11 cellular contexts compared by ENCODE assay signal in the genomic region with DNA sequence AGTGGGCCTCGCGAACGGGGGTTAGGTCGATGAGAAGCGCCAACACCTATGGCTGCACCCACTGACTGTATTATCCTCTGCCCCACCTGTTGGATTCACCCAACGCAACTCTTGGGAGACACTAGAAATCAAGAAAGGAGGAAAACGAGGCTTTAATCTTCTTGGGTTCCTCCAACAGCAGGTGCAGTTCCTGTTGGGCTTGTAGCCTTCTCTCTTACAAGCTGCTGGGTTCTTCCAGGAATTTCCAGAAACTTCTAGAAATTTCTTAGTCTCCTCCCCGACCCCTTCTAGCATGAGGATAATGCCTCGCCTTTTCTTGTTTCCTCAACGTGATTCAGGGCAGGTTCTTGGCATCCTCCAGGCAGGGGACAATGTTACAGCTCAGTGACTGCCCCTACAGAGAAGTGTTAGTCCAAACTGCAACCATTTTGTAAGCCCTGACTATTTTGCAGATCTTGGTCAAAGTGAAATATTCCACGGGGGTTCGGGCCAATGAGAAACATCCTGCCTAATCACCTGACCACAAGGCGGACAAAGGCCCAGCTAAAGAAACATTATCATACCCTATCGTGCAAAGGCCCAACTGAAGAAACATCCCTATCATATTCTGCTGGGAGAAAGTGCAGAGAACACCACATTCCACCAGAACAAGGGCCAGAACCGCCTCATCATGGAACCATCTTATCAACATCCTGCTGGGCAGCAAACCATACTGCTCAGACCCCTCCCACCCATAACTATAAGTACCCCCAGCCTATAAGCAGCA. TPM values are rescaled to one million over a fixed set of nuclear protein-coding genes. Genes with fewer than 3 reads are reported as not detected.
DNase-seq lines count a peak whose midpoint lies in the region; ATAC-seq, FAIRE-seq and TF ChIP-seq lines count a peak whose summit lies in the region.
"Had no signal": no experiment of that assay in that cellular context is flagged by ENCODE, and none has a peak within 500 bp of the region (broad histone marks: within the 10 kb centered on the region; RNA-seq: fewer than 3 reads in every experiment).

No MANE protein-coding gene starts in this region.

- no peaks in the 10 kb centered on the region for H3K79me2 ChIP-seq in PC-9 (ENCODE audit: low read depth)

- BruUV-seq in PC-9 (replicated peaks; lab: Mats Ljungman, UMichigan): no TSS peak

- H3K36me3 ChIP-seq in HUES6 (ENCODE audit: control insufficient read depth, insufficient read depth, low read length) (peaks cover 19% of the 10 kb centered on the region; the same call in 1 of the 2 replicates), brain microvascular endothelial cell (replicated peaks) (no peaks in the 10 kb centered on the region), kidney (ENCODE audit: control insufficient read depth in 1 of 2, insufficient read depth in 2 of 2, low read length in 2 of 2) (no peaks in the 10 kb centered on the region), PC-9 (ENCODE audit: low read depth) (no peaks in the 10 kb centered on the region)

- H3K9me2 ChIP-seq in PC-9 (ENCODE audit: insufficient read depth): no peaks in the 10 kb centered on the region

- DNase-seq in brain microvascular endothelial cell (no peak), kidney (no peak), PC-9 (no peak), putamen (ENCODE audit: low spot score) (no peak), GM03348 (ENCODE audit: low spot score) (no peak), NCI-H146 (lab: John Stamatoyannopoulos, UW) (no peak)
- no peak for DNase-seq in stimulated activated naive B cell treated with anti-CD40 and anti-IgM and Interleukin-4, amounts not matched to agents 10 μg/mL and 1 μg/mL and 100 μg/mL, for 72 hours
- DNase-seq: foreskin melanocyte; PC-3; stimulated activated CD4-positive, alpha-beta T cell treated with anti-CD3 and anti-CD28 coated beads, Interleukin-1b, Interleukin-23, amount 100 ng/mL, for 48 hours had no signal

- H3K4me3 ChIP-seq in HUES6 (ENCODE audit: low read depth, low read length): peak overlapping the region; percentile 79
- peak overlapping the region; percentile 49 for H3K4me3 ChIP-seq in brain microvascular endothelial cell (ENCODE audit: low read depth, low read length)
- H3K4me3 ChIP-seq in kidney (ENCODE audit: low read length in 2 of 2): peak overlapping the region; percentile 38 to 50
- H3K4me3 ChIP-seq in PC-9: no peak overlapping the region

- CTCF ChIA-PET in PC-9 (lab: Charles Lee): no interaction called here

- peaks cover 4% of the 10 kb centered on the region; the same call in 1 of the 2 replicates for H3F3A ChIP-seq in PC-9 (ENCODE audit: insufficient read depth, low read depth)

- no peaks in the 10 kb centered on the region for H3K9me3 Mint-ChIP-seq in stimulated activated naive B cell treated with anti-CD40 and anti-IgM and Interleukin-4, amounts not matched to agents 10 μg/mL and 1 μg/mL and 100 μg/mL, for 72 hours

- peaks cover 10% of the 10 kb centered on the region for H3K4me1 ChIP-seq in HUES6 (ENCODE audit: control insufficient read depth, insufficient read depth, low read length)
- peaks cover 5 to 6% of the 10 kb centered on the region in 2 donors for H3K4me1 ChIP-seq in kidney (ENCODE audit: control insufficient read depth in 1 of 2, insufficient read depth in 1 of 2, low read depth in 1 of 2, low read length in 2 of 2)
- 0 out of 2 replicates have a peak, but pooled peaks cover 5% of the 10 kb centered on the region for H3K4me1 ChIP-seq in PC-9 (replicated peaks; ENCODE audit: insufficient read depth)

- H4K20me1 ChIP-seq in PC-9 (ENCODE audit: insufficient read depth): no peaks in the 10 kb centered on the region

- peaks cover 4 to 15% of the 10 kb centered on the region in 2 donors for H3K4me1 Mint-ChIP-seq in stimulated activated naive B cell treated with anti-CD40 and anti-IgM and Interleukin-4, amounts not matched to agents 10 μg/mL and 1 μg/mL and 100 μg/mL, for 72 hours

- peak overlapping the region; percentile 48 to 71 for H3K4me3 Mint-ChIP-seq in stimulated activated naive B cell treated with anti-CD40 and anti-IgM and Interleukin-4, amounts not matched to agents 10 μg/mL and 1 μg/mL and 100 μg/mL, for 72 hours

- peaks cover 51 to 62% of the 10 kb centered on the region in 2 donors for H3K27me3 Mint-ChIP-seq in stimulated activated naive B cell treated with anti-CD40 and anti-IgM and Interleukin-4, amounts not matched to agents 10 μg/mL and 1 μg/mL and 100 μg/mL, for 72 hours

- in situ Hi-C loops in brain microvascular endothelial cell (cut with HindIII; ENCODE audit: low pct_ligation_motif_present, low sequenced_read_pairs): no loop called here

- POLR2A ChIA-PET in PC-9 (lab: Charles Lee; ENCODE audit: unreplicated experiment): no interaction called here

- H3K4me2 ChIP-seq in PC-9: no peak overlapping the region

- H3K27ac ChIP-seq in HUES6 (ENCODE audit: low read depth, low read length) (no peak overlapping the region), brain microvascular endothelial cell (no peak overlapping the region), kidney (ENCODE audit: low read depth in 2 of 2, low read length in 2 of 2) (peak overlapping the region in 1 of 2 donors; percentile 54), PC-9 (no peak overlapping the region)

- no peak for ATAC-seq in stimulated activated naive B cell treated with anti-CD40 and anti-IgM and Interleukin-4, amounts not matched to agents 10 μg/mL and 1 μg/mL and 100 μg/mL, for 72 hours (replicated peaks)
- ATAC-seq: PC-3 had no signal

- intact Hi-C loops in kidney (cut with DNase I): no loop called here
- intact Hi-C loops in PC-9 (cut with micrococcal nuclease; ENCODE audit: unreplicated experiment): no loop called here

- TF ChIP-seq CTCF in brain microvascular endothelial cell (IDR thresholded peaks at IDR 0.05; ENCODE audit: low read depth, low read length, missing control alignments): no peak
- no peak for TF ChIP-seq CTCF in kidney (IDR thresholded peaks at IDR 0.05; ENCODE audit: borderline replicate concordance, extremely low read depth, insufficient read depth)
- TF ChIP-seq CTCF in PC-9 (conservative IDR thresholded peaks at IDR 0.05): no peak

- FAIRE-seq in kidney (lab: Jason Lieb, UNC): no peak

- no peak overlapping the region for H3K9ac ChIP-seq in HUES6 (ENCODE audit: low read length)
- peak overlapping the region in 1 of 2 donors; percentile 75 for H3K9ac ChIP-seq in kidney (ENCODE audit: low read length in 2 of 2)

- H3K27me3 ChIP-seq in HUES6 (ENCODE audit: control insufficient read depth, insufficient read depth, low read length): peaks cover 5% of the 10 kb centered on the region; the same call in 1 of the 2 replicates
- no peaks in the 10 kb centered on the region for H3K27me3 ChIP-seq in brain microvascular endothelial cell (replicated peaks)
- peaks cover 70% of the 10 kb centered on the region for H3K27me3 ChIP-seq in PC-9 (ENCODE audit: insufficient read depth, low read depth)

- H3K9me3 ChIP-seq in HUES6 (ENCODE audit: control insufficient read depth, insufficient read depth, low read depth, low read length): no peaks in the 10 kb centered on the region
- H3K9me3 ChIP-seq in kidney (ENCODE audit: control insufficient read depth in 1 of 2, low read length in 2 of 2): no peaks in the 10 kb centered on the region
- H3K9me3 ChIP-seq in PC-9 (ENCODE audit: insufficient read depth, low read depth): no peaks in the 10 kb centered on the region

- no peak overlapping the region for H2AFZ ChIP-seq in PC-9

- H3K36me3 Mint-ChIP-seq in stimulated activated naive B cell treated with anti-CD40 and anti-IgM and Interleukin-4, amounts not matched to agents 10 μg/mL and 1 μg/mL and 100 μg/mL, for 72 hours: peaks cover 0 to 4% of the 10 kb centered on the region in 2 donors

- no peak overlapping the region for H3K27ac Mint-ChIP-seq in stimulated activated naive B cell treated with anti-CD40 and anti-IgM and Interleukin-4, amounts not matched to agents 10 μg/mL and 1 μg/mL and 100 μg/mL, for 72 hours

RNA-seq across cellular contexts. Expression of a gene that starts 0.6 kb away (rescaled TPM):
- total RNA-seq in kidney (16.2 TPM), PC-9 (2021) (not detected in 2 replicates)
- 12.5 TPM for polyA plus RNA-seq in kidney (ENCODE audit: insufficient read depth, low read depth, low replicate concordance)
- total RNA-seq: PC-3 had no signal

RNA-seq across cellular contexts. Expression of a gene that starts 23.7 kb away (rescaled TPM):
- total RNA-seq in kidney (1.3 TPM), PC-9 (2021) (not detected in 2 replicates)
- 0.67 TPM for polyA plus RNA-seq in kidney (ENCODE audit: insufficient read depth, low read depth, low replicate concordance)
- total RNA-seq: PC-3 had no signal

RNA-seq across cellular contexts. Expression of a gene that starts 43.2 kb away (rescaled TPM):
- total RNA-seq in kidney (0.09 TPM), PC-9 (2021) (not detected in 2 replicates)
- polyA plus RNA-seq in kidney (ENCODE audit: insufficient read depth, low read depth, low replicate concordance): 0.09 TPM
- total RNA-seq: PC-3 had no signal

RNA-seq across cellular contexts. Expression of a gene that starts 58.6 kb away (rescaled TPM):
- total RNA-seq in kidney: 18.9 TPM
- polyA plus RNA-seq in kidney (ENCODE audit: insufficient read depth, low read depth, low replicate concordance): 21.0 TPM
- total RNA-seq in PC-9 (2021): 3.9 and 4.2 TPM in 2 replicates
- total RNA-seq: PC-3 had no signal

Comparison
In these comparisons a context has a peak if more than half of its experiments do, and no peak if none do; other contexts are left out.
1. RNA of a gene that starts 0.6 kb away (total RNA-seq): 16.2 TPM in kidney (single experiment); not detected in PC-9; every median in the first group is over 10 times any median in the second.